In genomic region chr15:75452968-75453702, GRCh38 we compare ENCODE assay signal across 8 cellular contexts. TPM values are rescaled to one million over a fixed set of nuclear protein-coding genes. Genes with fewer than 3 reads are reported as not detected.
DNase-seq lines count a peak whose midpoint lies in the region; ATAC-seq, FAIRE-seq and TF ChIP-seq lines count a peak whose summit lies in the region.

No MANE protein-coding gene starts in this region.

- no peak for FAIRE-seq in A549 (lab: Jason Lieb, UNC)

- peaks cover 18% of the 10 kb centered on the region for H3K4me1 ChIP-seq in A549
- peaks cover 33% of the 10 kb centered on the region for H3K4me1 ChIP-seq in OCI-LY1 (ENCODE audit: insufficient read depth, low read length, severe bottlenecking)
- H3K4me1 ChIP-seq in thymus (ENCODE audit: control insufficient read depth, insufficient read depth, low read length), result peaks cover 6% of the 10 kb centered on the region

- H3K4me3 ChIP-seq in A549 (peak overlapping the region; percentile 58), H7 (ENCODE audit: insufficient read depth, low read depth, low read length) (peak overlapping the region; percentile 86), OCI-LY1 (ENCODE audit: low read depth, low read length, poor library complexity, severe bottlenecking) (peak overlapping the region; percentile 70), fibroblast of pulmonary artery (replicated peaks; ENCODE audit: low read depth, low read length) (peak overlapping the region; percentile 80), thymus (ENCODE audit: low read length) (peak overlapping the region; percentile 94)

- TF ChIP-seq POLR2A in A549 (IDR thresholded peaks at IDR 0.05; ENCODE audit: low read length), result no peak

- H3K27me3 ChIP-seq in H7 (ENCODE audit: control insufficient read depth, insufficient read depth, low read length) (no peaks in the 10 kb centered on the region), OCI-LY1 (ENCODE audit: insufficient read depth, low read length) (no peaks in the 10 kb centered on the region), thymus (ENCODE audit: control insufficient read depth, insufficient read depth) (no peaks in the 10 kb centered on the region)

- H3K9me3 ChIP-seq in A549 (no peaks in the 10 kb centered on the region), OCI-LY1 (ENCODE audit: low read length) (no peaks in the 10 kb centered on the region), thymus (ENCODE audit: control insufficient read depth) (no peaks in the 10 kb centered on the region)

- TF ChIP-seq CTCF in A549 (IDR thresholded peaks at IDR 0.05), result peak; percentile 44
- peak; percentile 70; the same call in 1 of the 2 replicates for TF ChIP-seq CTCF in OCI-LY1 (IDR thresholded peaks at IDR 0.05; ENCODE audit: low read length)
- no peak for TF ChIP-seq CTCF in fibroblast of pulmonary artery (IDR thresholded peaks at IDR 0.05; ENCODE audit: low read length, missing control alignments)
- peak; percentile 28 for TF ChIP-seq CTCF in osteocyte (IDR thresholded peaks at IDR 0.05)

- H3K9me3 Mint-ChIP-seq in osteocyte (ENCODE audit: unreplicated experiment), result no peaks in the 10 kb centered on the region

- no peaks in the 10 kb centered on the region for H3K36me3 Mint-ChIP-seq in osteocyte (ENCODE audit: unreplicated experiment)

- H2AFZ ChIP-seq in OCI-LY1 (ENCODE audit: low read length), result no peak overlapping the region

- 6% methylated on average over 32 of the region's 35 CpGs for WGBS in A549 (ENCODE audit: missing lambda C conversion rate)
- WGBS in thymus, result under 1% methylated on average over 35 of the region's 35 CpGs

- peaks cover 32% of the 10 kb centered on the region for H3K4me1 Mint-ChIP-seq in osteocyte (ENCODE audit: unreplicated experiment)

- no peak for TF ChIP-seq EP300 in A549 (IDR thresholded peaks at IDR 0.05)

- DNase-seq in A549 (ENCODE audit: low read depth in 1 of 2, low spot score in 1 of 2) (peak; percentile 25 to 64), H7 (peak; percentile 48), activated T-helper 1 cell treated with Interleukin-2 at 50 U/mL for 16 hours (ENCODE audit: low read depth) (peak; percentile 19), fibroblast of pulmonary artery (ENCODE audit: low read depth) (peak; percentile 13), osteocyte (ENCODE audit: extremely low spot score, unreplicated experiment) (no peak)

- POLR2A ChIA-PET in A549 (lab: Yijun Ruan, JAX), result interaction anchor here (1.0 to 7.3 kb wide), 9 partner anchors 9 to 458 kb away, joined by 3 to 148 read pairs (median 4); partner anchors contain the start of genes IMP3, MAN2C1, PTPN9 and SCAMP5

- H3K4me2 ChIP-seq in A549, result peak overlapping the region; percentile 93
- peak overlapping the region; percentile 92 for H3K4me2 ChIP-seq in OCI-LY1 (ENCODE audit: low read length)

- H3K27me3 Mint-ChIP-seq in osteocyte (ENCODE audit: unreplicated experiment), result no peaks in the 10 kb centered on the region

- H3K36me3 ChIP-seq in H7 (replicated peaks; ENCODE audit: control insufficient read depth, insufficient read depth, low read length), result no peaks in the 10 kb centered on the region
- H3K36me3 ChIP-seq in OCI-LY1 (ENCODE audit: insufficient read depth, low read length), result no peaks in the 10 kb centered on the region
- peaks cover under 1% of the 10 kb centered on the region for H3K36me3 ChIP-seq in thymus (ENCODE audit: control insufficient read depth, insufficient read depth)

- peak overlapping the region; percentile 98 for H3K27ac Mint-ChIP-seq in osteocyte (ENCODE audit: unreplicated experiment)

- CTCF ChIA-PET in A549 (lab: Yijun Ruan, JAX), result interaction anchor here (1.0 to 7.0 kb wide), 8 partner anchors 10 to 195 kb away, joined by 3 to 49 read pairs (median 4); partner anchors contain the start of genes MAN2C1, PTPN9 and SNX33

- peaks cover 5% of the 10 kb centered on the region; the same call in 1 of the 2 replicates for H3F3A ChIP-seq in OCI-LY1 (ENCODE audit: insufficient read depth, low read length)

- TF ChIP-seq RAD21 in A549 (conservative IDR thresholded peaks at IDR 0.05 in 1 of 2, IDR thresholded peaks at IDR 0.05 in 1 of 2), result peak in 1 of 2 experiments; percentile 33; a peak in 1 of 5 replicates

- H3K9me2 ChIP-seq in OCI-LY1 (ENCODE audit: low read depth, low read length), result no peaks in the 10 kb centered on the region

- peak overlapping the region; percentile 96 for H3K4me3 Mint-ChIP-seq in osteocyte (ENCODE audit: unreplicated experiment)

- peak overlapping the region; percentile 91 to 92 for H3K27ac ChIP-seq in A549
- peak overlapping the region; percentile 91 for H3K27ac ChIP-seq in OCI-LY1 (ENCODE audit: low read depth, low read length, poor library complexity, severe bottlenecking)
- H3K27ac ChIP-seq in thymus (ENCODE audit: low read depth), result peak overlapping the region; percentile 91

- peak overlapping the region; percentile 79 for H3K9ac ChIP-seq in OCI-LY1 (ENCODE audit: low read length)

- H3K79me2 ChIP-seq in OCI-LY1 (ENCODE audit: insufficient read depth, low read length), result peaks cover 22% of the 10 kb centered on the region

- H4K20me1 ChIP-seq in OCI-LY1 (ENCODE audit: insufficient read depth, low read length), result peaks cover 3% of the 10 kb centered on the region; the same call in 1 of the 2 replicates

- ATAC-seq in A549, result no peak
- ATAC-seq in HG02852 (IDR thresholded peaks at IDR 0.05; ENCODE audit: unreplicated experiment), result no peak

TF ChIP-seq in A549, 52 proteins besides CTCF, POLR2A, EP300 and RAD21:
- TF ChIP-seq ZSCAN20 (CRISPR knock-in tag; IDR thresholded peaks at IDR 0.05), result no peak
- no peak for TF ChIP-seq ESRRA (IDR thresholded peaks at IDR 0.05; ENCODE audit: borderline replicate concordance, low read length)
- TF ChIP-seq RCOR1 (IDR thresholded peaks at IDR 0.05; ENCODE audit: low read depth, low read length), result no peak
- peak; percentile 5; the same call in 1 of the 2 replicates for TF ChIP-seq GATA3 (IDR thresholded peaks at IDR 0.05; ENCODE audit: borderline replicate concordance)
- TF ChIP-seq SMC3 (IDR thresholded peaks at IDR 0.05), result peak; percentile 9; the same call in 1 of the 3 replicates
- TF ChIP-seq E2F6 (IDR thresholded peaks at IDR 0.05; ENCODE audit: borderline replicate concordance, low read depth), result no peak
- TF ChIP-seq TFCP2L1 (CRISPR knock-in tag; IDR thresholded peaks at IDR 0.05), result 0 out of 2 replicates have a peak, but pooled peaks have one; percentile 14
- no peak for TF ChIP-seq HOXB13 (CRISPR knock-in tag; IDR thresholded peaks at IDR 0.05; ENCODE audit: low read depth)
- TF ChIP-seq ZC3H11A (IDR thresholded peaks at IDR 0.05), result no peak
- TF ChIP-seq MAX (IDR thresholded peaks at IDR 0.05), result peak; percentile 62; the same call in 1 of the 2 replicates

RNA-seq across cellular contexts. Expression of gene SIN3A, which starts 1.6 kb away (rescaled TPM):
- polyA plus RNA-seq in A549 (2011; rRNA removed), result 46.8 and 48.7 TPM in 2 replicates
- polyA plus RNA-seq in A549 (2012; cell fraction: cytosol; rRNA removed), result 30.7 and 42.3 TPM in 2 replicates
- 57.9 and 65.8 TPM in 2 replicates for polyA plus RNA-seq in A549 (2012; cell fraction: nucleus; rRNA removed)
- polyA plus RNA-seq in A549 (2017; fragmentation: RNase III; extraction: RNeasy Plus Mini Kit Qiagen cat#74134 plus additional on column Dnase treatment), result 33.9 to 38.6 TPM (median 35.9 TPM) in 3 replicates
- 104 TPM in 2 replicates for polyA minus RNA-seq in A549 (2011; rRNA and poly(A)+ RNA removed)
- 42.7 and 44.9 TPM in 2 replicates for total RNA-seq in H7 (2014; rRNA removed; shearing (Covaris generic))
- total RNA-seq in osteocyte, result 65.2 and 65.4 TPM in 2 replicates
- polyA plus RNA-seq in thymus, result 18.4 TPM
